21 cellular contexts compared by ENCODE assay signal in genomic region chr5:135240781-135241360, GRCh38.
DNase-seq lines count a peak whose midpoint lies in the region; ATAC-seq lines count a peak whose summit lies in the region.
"Had no signal": no experiment of that assay in that cellular context is flagged by ENCODE, and none has a peak within 500 bp of the region (broad histone marks: within the 10 kb centered on the region; RNA-seq: fewer than 3 reads in every experiment).

No MANE protein-coding gene starts in this region.

- H3K36me3 ChIP-seq in skeletal muscle tissue (ENCODE audit: control insufficient read depth in 3 of 3, insufficient read depth in 3 of 3, low read length in 3 of 3): no peaks in the 10 kb centered on the region
- H3K36me3 ChIP-seq in aorta (ENCODE audit: control insufficient read depth in 1 of 2, insufficient read depth in 2 of 2, low read length in 1 of 2): no peaks in the 10 kb centered on the region
- H3K36me3 ChIP-seq: BLaER1, HAP-1 had no signal

- H3K27ac Mint-ChIP-seq in activated naive CD8-positive, alpha-beta T cell treated with anti-CD3 and anti-CD28 coated beads, Interleukin-2, amount 10 ng/mL, durations not matched to agents 7 days and 5 days: no peak overlapping the region
- no peak overlapping the region for H3K27ac Mint-ChIP-seq in activated naive CD8-positive, alpha-beta T cell treated with anti-CD3 and anti-CD28 coated beads for 36 hours
- H3K27ac Mint-ChIP-seq: activated CD4-positive, alpha-beta memory T cell treated with anti-CD3 and anti-CD28 coated beads for 36 hours had no signal

- H3K27me3 Mint-ChIP-seq in activated naive CD8-positive, alpha-beta T cell treated with anti-CD3 and anti-CD28 coated beads, Interleukin-2, amount 10 ng/mL, durations not matched to agents 7 days and 5 days: peaks cover 7% of the 10 kb centered on the region
- no peaks in the 10 kb centered on the region for H3K27me3 Mint-ChIP-seq in activated naive CD8-positive, alpha-beta T cell treated with anti-CD3 and anti-CD28 coated beads for 36 hours

- peak; percentile 12 for DNase-seq in activated naive CD8-positive, alpha-beta T cell treated with anti-CD3 and anti-CD28 coated beads, Interleukin-2, amount 10 ng/mL, durations not matched to agents 7 days and 5 days
- DNase-seq in activated naive CD8-positive, alpha-beta T cell treated with anti-CD3 and anti-CD28 coated beads for 36 hours: no peak
- DNase-seq in left lobe of liver (ENCODE audit: low spot score) (peak; percentile 18), aorta (peak in 1 of 2 donors; percentile 26), SIG-M5 (lab: John Stamatoyannopoulos, UW) (no peak), T-helper 2 cell (no peak), HuH-7.5 (ENCODE audit: low spot score) (no peak)
- DNase-seq: activated naive CD4-positive, alpha-beta T cell treated with anti-CD3 and anti-CD28 coated beads, Interleukin-2, amount 10 ng/mL, durations not matched to agents 7 days and 5 days; activated T-cell treated with anti-CD3 and anti-CD28 coated beads, Interleukin-2, amount 50 U/mL, for 1 hour; foreskin fibroblast; MM.1S; NCI-H1436 treated with DMSO at 0.1 percent for 48 hours; NCI-H524; SK-N-SH had no signal

- intact Hi-C loops in aorta (cut with DNase I): loop anchor here in 1 of 2 donors (5.0 kb wide), 1 partner anchor 34 kb away; no protein-coding TSS in a partner anchor

- peak overlapping the region in 1 of 3 donors; percentile 33 for H3K9ac ChIP-seq in skeletal muscle tissue (ENCODE audit: low read depth in 1 of 3, low read length in 3 of 3)
- H3K9ac ChIP-seq: BLaER1, SK-N-SH had no signal

- POLR2A ChIA-PET in activated naive CD8-positive, alpha-beta T cell treated with anti-CD3 and anti-CD28 coated beads, Interleukin-2, amount 10 ng/mL, durations not matched to agents 7 days and 5 days (lab: Charles Lee): interaction anchor here (0.6 kb wide), 1 partner anchor 346 kb away, joined by 3 read pairs; no protein-coding TSS in a partner anchor

- H3K9me3 Mint-ChIP-seq in activated naive CD8-positive, alpha-beta T cell treated with anti-CD3 and anti-CD28 coated beads, Interleukin-2, amount 10 ng/mL, durations not matched to agents 7 days and 5 days: no peaks in the 10 kb centered on the region
- H3K9me3 Mint-ChIP-seq in activated naive CD8-positive, alpha-beta T cell treated with anti-CD3 and anti-CD28 coated beads for 36 hours: no peaks in the 10 kb centered on the region
- H3K9me3 Mint-ChIP-seq: activated CD4-positive, alpha-beta memory T cell treated with anti-CD3 and anti-CD28 coated beads for 36 hours; activated naive CD4-positive, alpha-beta T cell treated with anti-CD3 and anti-CD28 coated beads, Interleukin-2, amount 10 ng/mL, durations not matched to agents 7 days and 5 days; central memory CD8-positive, alpha-beta T cell had no signal

- H3K27me3 ChIP-seq in skeletal muscle tissue (ENCODE audit: control insufficient read depth in 3 of 3, insufficient read depth in 3 of 3, low read length in 3 of 3): no peaks in the 10 kb centered on the region
- H3K27me3 ChIP-seq in aorta (ENCODE audit: control insufficient read depth in 1 of 2, insufficient read depth in 2 of 2, low read length in 1 of 2): no peaks in the 10 kb centered on the region
- H3K27me3 ChIP-seq: BLaER1, testis had no signal

- H3K4me3 ChIP-seq in skeletal muscle tissue (ENCODE audit: low read length in 3 of 3) (no peak overlapping the region), aorta (ENCODE audit: low read length in 2 of 2) (no peak overlapping the region)
- H3K4me3 ChIP-seq: BLaER1, HAP-1, testis had no signal

- ATAC-seq in activated naive CD8-positive, alpha-beta T cell treated with anti-CD3 and anti-CD28 coated beads, Interleukin-2, amount 10 ng/mL, durations not matched to agents 7 days and 5 days (ENCODE audit: low read depth): no peak
- ATAC-seq in left lobe of liver: no peak
- ATAC-seq in aorta (ENCODE audit: low FRiP score): no peak

- H3K9me3 ChIP-seq in skeletal muscle tissue (ENCODE audit: control insufficient read depth in 3 of 3, low read length in 3 of 3) (no peaks in the 10 kb centered on the region), aorta (ENCODE audit: control insufficient read depth, low read length) (no peaks in the 10 kb centered on the region)
- H3K9me3 ChIP-seq: BLaER1, Caco-2, HAP-1, SK-N-SH, testis had no signal

- peaks cover 1% of the 10 kb centered on the region for H3K4me1 Mint-ChIP-seq in activated naive CD8-positive, alpha-beta T cell treated with anti-CD3 and anti-CD28 coated beads, Interleukin-2, amount 10 ng/mL, durations not matched to agents 7 days and 5 days
- no peaks in the 10 kb centered on the region for H3K4me1 Mint-ChIP-seq in activated naive CD8-positive, alpha-beta T cell treated with anti-CD3 and anti-CD28 coated beads for 36 hours
- H3K4me1 Mint-ChIP-seq: activated naive CD4-positive, alpha-beta T cell treated with anti-CD3 and anti-CD28 coated beads, Interleukin-2, amount 10 ng/mL, durations not matched to agents 7 days and 5 days; central memory CD8-positive, alpha-beta T cell had no signal

- no peaks in the 10 kb centered on the region for H3K36me3 Mint-ChIP-seq in activated naive CD8-positive, alpha-beta T cell treated with anti-CD3 and anti-CD28 coated beads, Interleukin-2, amount 10 ng/mL, durations not matched to agents 7 days and 5 days
- no peaks in the 10 kb centered on the region for H3K36me3 Mint-ChIP-seq in activated naive CD8-positive, alpha-beta T cell treated with anti-CD3 and anti-CD28 coated beads for 36 hours
- H3K36me3 Mint-ChIP-seq: activated CD4-positive, alpha-beta memory T cell treated with anti-CD3 and anti-CD28 coated beads for 36 hours; activated naive CD4-positive, alpha-beta T cell treated with anti-CD3 and anti-CD28 coated beads, Interleukin-2, amount 10 ng/mL, durations not matched to agents 7 days and 5 days had no signal

- H3K4me1 ChIP-seq in skeletal muscle tissue (ENCODE audit: control insufficient read depth in 3 of 3, insufficient read depth in 3 of 3, low read length in 3 of 3) (peaks cover 77 to 88% (median 86%) of the 10 kb centered on the region in 3 donors), aorta (ENCODE audit: control insufficient read depth in 1 of 2, insufficient read depth in 2 of 2, low read length in 2 of 2) (peaks cover 0 to 6% of the 10 kb centered on the region in 2 donors)
- H3K4me1 ChIP-seq: Caco-2, HAP-1 had no signal

- no peak overlapping the region for H3K4me3 Mint-ChIP-seq in activated naive CD8-positive, alpha-beta T cell treated with anti-CD3 and anti-CD28 coated beads, Interleukin-2, amount 10 ng/mL, durations not matched to agents 7 days and 5 days
- no peak overlapping the region for H3K4me3 Mint-ChIP-seq in activated naive CD8-positive, alpha-beta T cell treated with anti-CD3 and anti-CD28 coated beads for 36 hours
- H3K4me3 Mint-ChIP-seq: activated CD4-positive, alpha-beta memory T cell treated with anti-CD3 and anti-CD28 coated beads for 36 hours; activated naive CD4-positive, alpha-beta T cell treated with anti-CD3 and anti-CD28 coated beads, Interleukin-2, amount 10 ng/mL, durations not matched to agents 7 days and 5 days; central memory CD8-positive, alpha-beta T cell had no signal

- 81 to 92% methylated on average over 2 of the region's 2 CpGs for WGBS in aorta, 2 donors

- H3K27ac ChIP-seq in skeletal muscle tissue (ENCODE audit: low read depth, low read length): peak overlapping the region; percentile 89
- H3K27ac ChIP-seq in aorta (ENCODE audit: low read depth in 1 of 2, low read length in 2 of 2): peak overlapping the region; percentile 36 to 97
- H3K27ac ChIP-seq: BLaER1, testis had no signal

Comparison
In these comparisons a context has a peak if more than half of its experiments do, and no peak if none do; other contexts are left out.
1. DNase-seq: peak in activated naive CD8-positive, alpha-beta T cell treated with anti-CD3 and anti-CD28 coated beads, Interleukin-2, amount 10 ng/mL, durations not matched to agents 7 days and 5 days (single experiment) and left lobe of liver (single experiment); none in activated naive CD8-positive, alpha-beta T cell treated with anti-CD3 and anti-CD28 coated beads for 36 hours (single experiment), SIG-M5 (single experiment), T-helper 2 cell (0 of 5) and HuH-7.5 (single experiment).